ENCODE assay signal across 22 cellular contexts in the genomic region with DNA sequence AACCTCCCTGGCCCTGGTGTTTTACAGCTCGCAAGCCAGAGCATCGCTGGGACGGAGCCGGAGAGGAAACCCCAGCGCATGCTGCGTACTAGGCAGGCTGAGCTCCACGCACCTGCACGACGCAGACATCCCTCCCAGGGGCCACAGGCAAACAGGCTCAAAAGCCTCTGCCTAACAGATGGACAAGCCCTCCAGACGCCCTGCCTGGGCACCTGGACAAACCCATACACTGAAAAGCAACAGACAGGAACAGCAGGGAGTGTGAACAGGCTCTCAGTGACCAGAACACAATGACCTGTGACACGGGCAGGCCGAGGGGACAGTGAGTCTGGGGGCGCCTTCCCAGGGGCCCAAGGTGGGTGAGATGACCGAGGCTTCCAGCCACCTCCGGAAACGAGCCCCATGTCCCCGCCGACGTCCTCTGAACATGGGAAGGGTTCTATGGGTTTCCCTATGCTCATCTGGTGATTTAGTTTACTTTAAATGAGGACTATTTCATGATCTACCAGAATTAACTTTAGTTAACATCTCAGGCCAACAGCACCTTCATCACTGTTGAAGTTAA. TPM values are rescaled to one million over a fixed set of nuclear protein-coding genes. Genes with fewer than 3 reads are reported as not detected.
DNase-seq lines count a peak whose midpoint lies in the region; ATAC-seq and TF ChIP-seq lines count a peak whose summit lies in the region.
"Had no signal": no experiment of that assay in that cellular context is flagged by ENCODE, and none has a peak within 500 bp of the region (broad histone marks: within the 10 kb centered on the region; RNA-seq: fewer than 3 reads in every experiment).

No MANE protein-coding gene starts in this region.

- TF ChIP-seq CTCF in nephron progenitor cell (IDR thresholded peaks at IDR 0.05): no peak
- TF ChIP-seq CTCF in type B pancreatic cell (conservative IDR thresholded peaks at IDR 0.05): no peak
- TF ChIP-seq CTCF in GM13976 (IDR thresholded peaks at IDR 0.05; ENCODE audit: borderline replicate concordance, control extremely low read depth, extremely low read depth, insufficient read depth, missing control alignments): no peak

- peak; percentile 10 for DNase-seq in activated naive CD4-positive, alpha-beta T cell treated with anti-CD3 and anti-CD28 coated beads, Interleukin-2, amount 10 ng/mL, durations not matched to agents 7 days and 5 days
- no peak for DNase-seq in activated naive CD4-positive, alpha-beta T cell treated with Interleukin-2 at 50 U/mL for 16 hours
- DNase-seq in islet precursor cell: peak; percentile 39
- DNase-seq in nephron progenitor cell: no peak
- peak; percentile 56 for DNase-seq in type B pancreatic cell (ENCODE audit: extremely low spot score, unreplicated experiment)
- no peak for DNase-seq in mucosa of gallbladder (ENCODE audit: low spot score)
- no peak for DNase-seq in GM13976 (ENCODE audit: low spot score)
- DNase-seq: Calu3, DMS79 treated with DMSO at 0.1 percent for 48 hours, KBM-7, MV-4-11, NCI-H1105, NCI-H146, NCI-H1930, NCI-H2107, NCI-H446, NCI-H526, NCI-H82, PC-9, RPMI8226, SHP77 had no signal

- H3K27me3 Mint-ChIP-seq in activated naive CD4-positive, alpha-beta T cell treated with anti-CD3 and anti-CD28 coated beads, Interleukin-2, amount 10 ng/mL, durations not matched to agents 7 days and 5 days: no peaks in the 10 kb centered on the region
- H3K27me3 Mint-ChIP-seq in nephron progenitor cell (ENCODE audit: low read depth, poor library complexity) (no peaks in the 10 kb centered on the region), type B pancreatic cell (no peaks in the 10 kb centered on the region)

- no peak for ATAC-seq in HG02678 (IDR thresholded peaks at IDR 0.05; ENCODE audit: unreplicated experiment)

- in situ Hi-C loops in GM13976 (cut with MboI; ENCODE audit: low sequenced_read_pairs, unreplicated experiment): no loop called here

- H3K36me3 Mint-ChIP-seq in activated naive CD4-positive, alpha-beta T cell treated with anti-CD3 and anti-CD28 coated beads, Interleukin-2, amount 10 ng/mL, durations not matched to agents 7 days and 5 days: peaks cover 25% of the 10 kb centered on the region
- H3K36me3 Mint-ChIP-seq in nephron progenitor cell (ENCODE audit: low read depth) (peaks cover 58% of the 10 kb centered on the region), type B pancreatic cell (peaks cover 30% of the 10 kb centered on the region)

- H3K9me3 Mint-ChIP-seq in activated naive CD4-positive, alpha-beta T cell treated with anti-CD3 and anti-CD28 coated beads, Interleukin-2, amount 10 ng/mL, durations not matched to agents 7 days and 5 days: no peaks in the 10 kb centered on the region
- no peaks in the 10 kb centered on the region for H3K9me3 Mint-ChIP-seq in nephron progenitor cell
- no peaks in the 10 kb centered on the region for H3K9me3 Mint-ChIP-seq in type B pancreatic cell

- CTCF ChIA-PET in activated naive CD4-positive, alpha-beta T cell treated with anti-CD3 and anti-CD28 coated beads, Interleukin-2, amount 10 ng/mL, durations not matched to agents 7 days and 5 days (lab: Charles Lee): no interaction called here

- H3K4me1 Mint-ChIP-seq in activated naive CD4-positive, alpha-beta T cell treated with anti-CD3 and anti-CD28 coated beads, Interleukin-2, amount 10 ng/mL, durations not matched to agents 7 days and 5 days: peaks cover 22% of the 10 kb centered on the region
- H3K4me1 Mint-ChIP-seq in nephron progenitor cell (peaks cover 20% of the 10 kb centered on the region), type B pancreatic cell (ENCODE audit: unreplicated experiment) (no peaks in the 10 kb centered on the region)

- no peak overlapping the region for H3K27ac Mint-ChIP-seq in activated naive CD4-positive, alpha-beta T cell treated with anti-CD3 and anti-CD28 coated beads, Interleukin-2, amount 10 ng/mL, durations not matched to agents 7 days and 5 days
- H3K27ac Mint-ChIP-seq in nephron progenitor cell (peak overlapping the region; percentile 17), type B pancreatic cell (no peak overlapping the region)

- no peak overlapping the region for H3K4me3 Mint-ChIP-seq in activated naive CD4-positive, alpha-beta T cell treated with anti-CD3 and anti-CD28 coated beads, Interleukin-2, amount 10 ng/mL, durations not matched to agents 7 days and 5 days
- H3K4me3 Mint-ChIP-seq in nephron progenitor cell (no peak overlapping the region), type B pancreatic cell (no peak overlapping the region)

RNA-seq across cellular contexts. Expression of gene NPHP4, which starts 40.3 kb away (rescaled TPM):
- total RNA-seq in type B pancreatic cell (ENCODE audit: low replicate concordance) (10.3 and 21.7 TPM in 2 replicates), mucosa of gallbladder (20.6 TPM)

Comparison
In these comparisons a context has a peak if more than half of its experiments do, and no peak if none do; other contexts are left out.
1. DNase-seq: peak in activated naive CD4-positive, alpha-beta T cell treated with anti-CD3 and anti-CD28 coated beads, Interleukin-2, amount 10 ng/mL, durations not matched to agents 7 days and 5 days (single experiment), islet precursor cell (single experiment) and type B pancreatic cell (single experiment); none in activated naive CD4-positive, alpha-beta T cell treated with Interleukin-2 at 50 U/mL for 16 hours (single experiment), nephron progenitor cell (single experiment), mucosa of gallbladder (single experiment) and GM13976 (single experiment).